1 cellular context compared by ENCODE assay signal in genomic region chr20:18323705-18324104, GRCh38.
TF ChIP-seq lines count a peak whose summit lies in the region.

No MANE protein-coding gene starts in this region.

TF ChIP-seq in H1, 55 proteins besides CTCF, POLR2A, EP300 and RAD21:
- TF ChIP-seq BACH1 (IDR thresholded peaks at IDR 0.05; ENCODE audit: low read length) (no peak), TBP (IDR thresholded peaks at IDR 0.05; ENCODE audit: low read depth, low read length) (peak; percentile 68), JUN (IDR thresholded peaks at IDR 0.05; ENCODE audit: low read depth, low read length) (no peak), TEAD4 (IDR thresholded peaks at IDR 0.05; ENCODE audit: low read depth, low read length) (peak; percentile 7; the same call in 1 of the 2 replicates), ASH2L (IDR thresholded peaks at IDR 0.05; ENCODE audit: low read length) (peak; percentile 42), HDAC2 (IDR thresholded peaks at IDR 0.05; ENCODE audit: borderline replicate concordance in 1 of 2, low read depth in 2 of 2, low read length in 2 of 2) (0 out of 4 replicates have a peak, but pooled peaks of 1 of the 2 experiments have one; percentile 31), NRF1 (IDR thresholded peaks at IDR 0.05; ENCODE audit: low read depth, low read length) (no peak), TCF12 (IDR thresholded peaks at IDR 0.05; ENCODE audit: low read depth, low read length) (no peak), TAF1 (IDR thresholded peaks at IDR 0.05; ENCODE audit: low read depth, low read length) (peak; percentile 46; the same call in 1 of the 2 replicates), FOSL1 (IDR thresholded peaks at IDR 0.05; ENCODE audit: insufficient read depth, low read depth, low read length) (no peak), ATF2 (IDR thresholded peaks at IDR 0.05; ENCODE audit: low read length) (0 out of 2 replicates have a peak, but pooled peaks have one; percentile 24), POU5F1 (IDR thresholded peaks at IDR 0.05; ENCODE audit: low read depth, low read length) (no peak), YY1 (IDR thresholded peaks at IDR 0.05; ENCODE audit: low read depth, low read length) (peak; percentile 86), PHF8 (conservative IDR thresholded peaks at IDR 0.05; ENCODE audit: low read depth, low read length) (no peak)
